Comparison of ENCODE assay signal across 1 cellular context in the genomic region with DNA sequence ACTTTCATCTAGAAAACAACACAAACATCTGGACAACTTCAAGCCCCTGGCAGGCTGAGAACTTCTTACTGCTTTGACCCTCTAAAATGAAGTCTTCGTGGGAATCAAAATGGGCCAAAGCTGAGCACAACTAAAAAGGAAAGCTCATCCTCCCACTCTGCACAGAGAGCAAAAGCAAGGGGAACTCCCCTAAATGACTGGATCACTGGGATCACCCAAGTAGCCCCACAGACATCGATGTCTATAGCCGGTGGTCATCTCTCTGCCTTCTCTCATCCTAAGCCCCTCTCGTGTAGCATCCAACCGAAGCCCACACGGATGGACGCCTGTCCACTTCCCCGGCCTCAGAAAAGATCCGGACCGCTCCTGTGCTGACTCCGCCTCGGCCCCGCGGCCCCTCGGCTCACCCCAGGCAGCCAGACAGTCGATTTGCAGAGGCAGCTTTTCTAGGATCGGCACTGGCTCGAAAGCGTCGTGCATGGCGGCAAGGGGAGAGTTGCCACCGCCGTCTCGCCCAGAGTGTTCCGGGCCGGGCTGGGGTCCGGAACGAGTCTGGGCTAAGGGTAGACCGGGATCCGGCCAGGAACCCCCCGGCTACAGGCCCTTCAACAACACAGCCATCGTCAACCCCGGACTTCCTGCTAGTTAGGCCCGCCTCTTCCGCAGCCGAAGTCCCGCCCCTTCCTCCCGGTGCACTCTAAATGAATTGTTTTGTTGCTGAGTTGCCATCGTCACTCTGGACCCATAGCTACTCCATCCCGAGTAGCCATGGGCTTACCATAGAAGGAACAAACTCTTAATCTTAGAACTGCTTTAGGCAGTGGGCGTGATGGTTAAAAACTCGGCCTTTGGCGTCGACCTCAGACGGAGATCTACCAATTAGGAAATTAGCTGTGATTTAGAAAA.
A peak's percentile ranks its signal among the peaks of the same experiment; 100 is the strongest.
TF ChIP-seq lines count a peak whose summit lies in the region.

A gene with protein sequence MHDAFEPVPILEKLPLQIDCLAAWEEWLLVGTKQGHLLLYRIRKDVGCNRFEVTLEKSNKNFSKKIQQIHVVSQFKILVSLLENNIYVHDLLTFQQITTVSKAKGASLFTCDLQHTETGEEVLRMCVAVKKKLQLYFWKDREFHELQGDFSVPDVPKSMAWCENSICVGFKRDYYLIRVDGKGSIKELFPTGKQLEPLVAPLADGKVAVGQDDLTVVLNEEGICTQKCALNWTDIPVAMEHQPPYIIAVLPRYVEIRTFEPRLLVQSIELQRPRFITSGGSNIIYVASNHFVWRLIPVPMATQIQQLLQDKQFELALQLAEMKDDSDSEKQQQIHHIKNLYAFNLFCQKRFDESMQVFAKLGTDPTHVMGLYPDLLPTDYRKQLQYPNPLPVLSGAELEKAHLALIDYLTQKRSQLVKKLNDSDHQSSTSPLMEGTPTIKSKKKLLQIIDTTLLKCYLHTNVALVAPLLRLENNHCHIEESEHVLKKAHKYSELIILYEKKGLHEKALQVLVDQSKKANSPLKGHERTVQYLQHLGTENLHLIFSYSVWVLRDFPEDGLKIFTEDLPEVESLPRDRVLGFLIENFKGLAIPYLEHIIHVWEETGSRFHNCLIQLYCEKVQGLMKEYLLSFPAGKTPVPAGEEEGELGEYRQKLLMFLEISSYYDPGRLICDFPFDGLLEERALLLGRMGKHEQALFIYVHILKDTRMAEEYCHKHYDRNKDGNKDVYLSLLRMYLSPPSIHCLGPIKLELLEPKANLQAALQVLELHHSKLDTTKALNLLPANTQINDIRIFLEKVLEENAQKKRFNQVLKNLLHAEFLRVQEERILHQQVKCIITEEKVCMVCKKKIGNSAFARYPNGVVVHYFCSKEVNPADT (minus strand): TSS at position 631 of the 906 bp plus-strand sequence. CDS start 151 bp downstream, at position 480.

TF ChIP-seq in GM12878, 131 proteins besides CTCF, POLR2A, EP300 and RAD21 (continued from another document and continues in another):
- TF ChIP-seq HSF1 (IDR thresholded peaks at IDR 0.05; ENCODE audit: low read depth, low read length) (no peak), YY1 (IDR thresholded peaks at IDR 0.05; ENCODE audit: low read depth, low read length) (peak; percentile 89), BCL11A (IDR thresholded peaks at IDR 0.05; ENCODE audit: low read depth, low read length) (no peak), IKZF2 (IDR thresholded peaks at IDR 0.05) (no peak), CUX1 (IDR thresholded peaks at IDR 0.05; ENCODE audit: insufficient replicate concordance, low read depth, low read length) (no peak), HDGF (IDR thresholded peaks at IDR 0.05) (peak; percentile 71; the same call in 1 of the 2 replicates), YBX1 (IDR thresholded peaks at IDR 0.05) (no peak), RB1 (IDR thresholded peaks at IDR 0.05; ENCODE audit: borderline replicate concordance) (peak; percentile 55; the same call in 1 of the 2 replicates), RELB (IDR thresholded peaks at IDR 0.05; ENCODE audit: low read depth) (0 out of 2 replicates have a peak, but pooled peaks have one; percentile 53), IKZF1 (conservative IDR thresholded peaks at IDR 0.05) (peak; percentile 46; the same call in 1 of the 2 replicates), MTA3 (IDR thresholded peaks at IDR 0.05; ENCODE audit: borderline replicate concordance, low read length) (0 out of 2 replicates have a peak, but pooled peaks have one; percentile 24), JUNB (IDR thresholded peaks at IDR 0.05) (no peak), CBX5 (IDR thresholded peaks at IDR 0.05; ENCODE audit: low read depth) (no peak), EGR1 (IDR thresholded peaks at IDR 0.05; ENCODE audit: borderline replicate concordance in 1 of 2, low read depth in 2 of 2, low read length in 2 of 2) (no peak), PAX5 (IDR thresholded peaks at IDR 0.05; ENCODE audit: borderline replicate concordance, low read depth, low read length) (no peak), CREM (IDR thresholded peaks at IDR 0.05; ENCODE audit: low read depth) (peak; percentile 37; the same call in 1 of the 2 replicates), JUND (IDR thresholded peaks at IDR 0.05; ENCODE audit: low read depth, low read length) (no peak), SKIL (IDR thresholded peaks at IDR 0.05; ENCODE audit: low read depth, poor library complexity, severe bottlenecking) (no peak), SIN3A (IDR thresholded peaks at IDR 0.05; ENCODE audit: low read depth, low read length) (peak; percentile 90), SUZ12 (IDR thresholded peaks at IDR 0.05; ENCODE audit: unreplicated experiment) (no peak)
- TF ChIP-seq, protein P1, sequence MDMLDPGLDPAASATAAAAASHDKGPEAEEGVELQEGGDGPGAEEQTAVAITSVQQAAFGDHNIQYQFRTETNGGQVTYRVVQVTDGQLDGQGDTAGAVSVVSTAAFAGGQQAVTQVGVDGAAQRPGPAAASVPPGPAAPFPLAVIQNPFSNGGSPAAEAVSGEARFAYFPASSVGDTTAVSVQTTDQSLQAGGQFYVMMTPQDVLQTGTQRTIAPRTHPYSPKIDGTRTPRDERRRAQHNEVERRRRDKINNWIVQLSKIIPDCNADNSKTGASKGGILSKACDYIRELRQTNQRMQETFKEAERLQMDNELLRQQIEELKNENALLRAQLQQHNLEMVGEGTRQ (IDR thresholded peaks at IDR 0.05; ENCODE audit: borderline replicate concordance, low read depth, low read length), result no peak
- TF ChIP-seq, protein P2, sequence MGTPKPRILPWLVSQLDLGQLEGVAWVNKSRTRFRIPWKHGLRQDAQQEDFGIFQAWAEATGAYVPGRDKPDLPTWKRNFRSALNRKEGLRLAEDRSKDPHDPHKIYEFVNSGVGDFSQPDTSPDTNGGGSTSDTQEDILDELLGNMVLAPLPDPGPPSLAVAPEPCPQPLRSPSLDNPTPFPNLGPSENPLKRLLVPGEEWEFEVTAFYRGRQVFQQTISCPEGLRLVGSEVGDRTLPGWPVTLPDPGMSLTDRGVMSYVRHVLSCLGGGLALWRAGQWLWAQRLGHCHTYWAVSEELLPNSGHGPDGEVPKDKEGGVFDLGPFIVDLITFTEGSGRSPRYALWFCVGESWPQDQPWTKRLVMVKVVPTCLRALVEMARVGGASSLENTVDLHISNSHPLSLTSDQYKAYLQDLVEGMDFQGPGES (IDR thresholded peaks at IDR 0.05), result no peak
- TF ChIP-seq, protein P3, sequence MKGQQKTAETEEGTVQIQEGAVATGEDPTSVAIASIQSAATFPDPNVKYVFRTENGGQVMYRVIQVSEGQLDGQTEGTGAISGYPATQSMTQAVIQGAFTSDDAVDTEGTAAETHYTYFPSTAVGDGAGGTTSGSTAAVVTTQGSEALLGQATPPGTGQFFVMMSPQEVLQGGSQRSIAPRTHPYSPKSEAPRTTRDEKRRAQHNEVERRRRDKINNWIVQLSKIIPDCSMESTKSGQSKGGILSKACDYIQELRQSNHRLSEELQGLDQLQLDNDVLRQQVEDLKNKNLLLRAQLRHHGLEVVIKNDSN (IDR thresholded peaks at IDR 0.05; ENCODE audit: borderline replicate concordance, extremely low read length, insufficient read depth, low read depth, low read length), result no peak
- TF ChIP-seq, protein P4, sequence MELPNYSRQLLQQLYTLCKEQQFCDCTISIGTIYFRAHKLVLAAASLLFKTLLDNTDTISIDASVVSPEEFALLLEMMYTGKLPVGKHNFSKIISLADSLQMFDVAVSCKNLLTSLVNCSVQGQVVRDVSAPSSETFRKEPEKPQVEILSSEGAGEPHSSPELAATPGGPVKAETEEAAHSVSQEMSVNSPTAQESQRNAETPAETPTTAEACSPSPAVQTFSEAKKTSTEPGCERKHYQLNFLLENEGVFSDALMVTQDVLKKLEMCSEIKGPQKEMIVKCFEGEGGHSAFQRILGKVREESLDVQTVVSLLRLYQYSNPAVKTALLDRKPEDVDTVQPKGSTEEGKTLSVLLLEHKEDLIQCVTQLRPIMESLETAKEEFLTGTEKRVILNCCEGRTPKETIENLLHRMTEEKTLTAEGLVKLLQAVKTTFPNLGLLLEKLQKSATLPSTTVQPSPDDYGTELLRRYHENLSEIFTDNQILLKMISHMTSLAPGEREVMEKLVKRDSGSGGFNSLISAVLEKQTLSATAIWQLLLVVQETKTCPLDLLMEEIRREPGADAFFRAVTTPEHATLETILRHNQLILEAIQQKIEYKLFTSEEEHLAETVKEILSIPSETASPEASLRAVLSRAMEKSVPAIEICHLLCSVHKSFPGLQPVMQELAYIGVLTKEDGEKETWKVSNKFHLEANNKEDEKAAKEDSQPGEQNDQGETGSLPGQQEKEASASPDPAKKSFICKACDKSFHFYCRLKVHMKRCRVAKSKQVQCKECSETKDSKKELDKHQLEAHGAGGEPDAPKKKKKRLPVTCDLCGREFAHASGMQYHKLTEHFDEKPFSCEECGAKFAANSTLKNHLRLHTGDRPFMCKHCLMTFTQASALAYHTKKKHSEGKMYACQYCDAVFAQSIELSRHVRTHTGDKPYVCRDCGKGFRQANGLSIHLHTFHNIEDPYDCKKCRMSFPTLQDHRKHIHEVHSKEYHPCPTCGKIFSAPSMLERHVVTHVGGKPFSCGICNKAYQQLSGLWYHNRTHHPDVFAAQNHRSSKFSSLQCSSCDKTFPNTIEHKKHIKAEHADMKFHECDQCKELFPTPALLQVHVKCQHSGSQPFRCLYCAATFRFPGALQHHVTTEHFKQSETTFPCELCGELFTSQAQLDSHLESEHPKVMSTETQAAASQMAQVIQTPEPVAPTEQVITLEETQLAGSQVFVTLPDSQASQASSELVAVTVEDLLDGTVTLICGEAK (IDR thresholded peaks at IDR 0.05; ENCODE audit: borderline replicate concordance), result peak; percentile 90
- TF ChIP-seq, protein P5, sequence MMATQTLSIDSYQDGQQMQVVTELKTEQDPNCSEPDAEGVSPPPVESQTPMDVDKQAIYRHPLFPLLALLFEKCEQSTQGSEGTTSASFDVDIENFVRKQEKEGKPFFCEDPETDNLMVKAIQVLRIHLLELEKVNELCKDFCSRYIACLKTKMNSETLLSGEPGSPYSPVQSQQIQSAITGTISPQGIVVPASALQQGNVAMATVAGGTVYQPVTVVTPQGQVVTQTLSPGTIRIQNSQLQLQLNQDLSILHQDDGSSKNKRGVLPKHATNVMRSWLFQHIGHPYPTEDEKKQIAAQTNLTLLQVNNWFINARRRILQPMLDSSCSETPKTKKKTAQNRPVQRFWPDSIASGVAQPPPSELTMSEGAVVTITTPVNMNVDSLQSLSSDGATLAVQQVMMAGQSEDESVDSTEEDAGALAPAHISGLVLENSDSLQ (IDR thresholded peaks at IDR 0.05), result peak; percentile 33; the same call in 1 of the 2 replicates
